Comparison of ENCODE assay signal across 1 cellular context in the genomic region with DNA sequence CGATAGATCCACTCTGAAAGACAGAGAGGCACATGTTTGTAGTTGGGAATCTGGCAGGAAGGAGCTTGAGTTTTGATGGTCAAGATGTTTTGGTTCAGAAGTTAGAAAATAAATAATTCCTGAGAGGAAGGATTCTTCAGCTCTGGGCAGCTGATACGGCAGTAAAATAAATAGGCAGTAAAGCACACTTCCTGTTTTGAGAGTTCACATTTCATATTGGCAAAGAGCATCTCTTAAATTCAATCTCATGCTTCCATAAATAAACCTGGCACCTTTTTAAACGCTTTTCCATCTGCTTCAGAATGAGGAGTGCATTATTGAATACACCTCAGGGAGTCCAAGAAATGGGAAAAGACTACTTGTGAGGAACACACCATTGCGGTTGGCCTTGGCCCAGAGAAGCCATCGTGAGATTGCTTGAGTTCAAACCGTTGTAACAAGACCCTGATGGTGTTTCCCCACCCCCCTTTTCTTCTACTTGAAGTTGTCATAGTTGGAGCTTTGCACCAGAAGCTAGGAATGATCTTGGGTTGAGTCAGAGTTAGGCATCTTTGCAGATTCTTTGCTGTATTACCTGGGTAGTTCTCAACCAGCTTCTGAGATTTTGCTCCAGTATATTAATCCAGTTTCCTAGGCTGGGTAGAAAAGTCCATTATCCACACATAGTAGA.
TF ChIP-seq lines count a peak whose summit lies in the region.

No MANE protein-coding gene starts in this region.

TF ChIP-seq in IMR-90, 13 proteins besides CTCF, POLR2A, EP300 and RAD21 (continued from another document):
- TF ChIP-seq MAZ (IDR thresholded peaks at IDR 0.05; ENCODE audit: borderline replicate concordance, low read depth, low read length) (no peak), CEBPB (IDR thresholded peaks at IDR 0.05; ENCODE audit: low read depth, low read length) (no peak)
- TF ChIP-seq, protein P1, sequence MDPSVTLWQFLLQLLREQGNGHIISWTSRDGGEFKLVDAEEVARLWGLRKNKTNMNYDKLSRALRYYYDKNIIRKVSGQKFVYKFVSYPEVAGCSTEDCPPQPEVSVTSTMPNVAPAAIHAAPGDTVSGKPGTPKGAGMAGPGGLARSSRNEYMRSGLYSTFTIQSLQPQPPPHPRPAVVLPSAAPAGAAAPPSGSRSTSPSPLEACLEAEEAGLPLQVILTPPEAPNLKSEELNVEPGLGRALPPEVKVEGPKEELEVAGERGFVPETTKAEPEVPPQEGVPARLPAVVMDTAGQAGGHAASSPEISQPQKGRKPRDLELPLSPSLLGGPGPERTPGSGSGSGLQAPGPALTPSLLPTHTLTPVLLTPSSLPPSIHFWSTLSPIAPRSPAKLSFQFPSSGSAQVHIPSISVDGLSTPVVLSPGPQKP (IDR thresholded peaks at IDR 0.05; ENCODE audit: borderline replicate concordance, low read depth, low read length): no peak
TF ChIP-seq in IMR-90: peak in this region for 0.
